Comparison of ENCODE assay signal across 27 cellular contexts in genomic region chr12:128567730-128568129, GRCh38.
"Had no signal": no experiment of that assay in that cellular context is flagged by ENCODE, and none has a peak within 500 bp of the region (broad histone marks: within the 10 kb centered on the region; RNA-seq: fewer than 3 reads in every experiment).

No MANE protein-coding gene starts in this region.

- H3K36me3 ChIP-seq: stomach, suprapubic skin, thoracic aorta, thyroid gland, tibial artery, tibial nerve, transverse colon, upper lobe of left lung, upper lobe of right lung, uterus, vagina had no signal

- H3K4me3 ChIP-seq: stomach, suprapubic skin, testis, thoracic aorta, thyroid gland, tibial artery, tibial nerve, transverse colon, upper lobe of left lung, upper lobe of right lung, uterus, vagina had no signal

- ATAC-seq: stimulated activated effector memory CD8-positive, alpha-beta T cell treated with anti-CD3 and anti-CD28 coated beads, Interleukin-12 subunit alpha, Interleukin-12 subunit beta, amount 100 ng/mL, for 72 hours; stimulated activated memory B cell treated with anti-CD40 and anti-IgM and Interleukin-4, amounts not matched to agents 10 μg/mL and 1 μg/mL and 100 μg/mL, for 72 hours; stimulated activated naive B cell treated with anti-CD40 and anti-IgM and Interleukin-4, amounts not matched to agents 10 μg/mL and 1 μg/mL and 100 μg/mL, for 72 hours; stimulated activated naive CD8-positive, alpha-beta T cell treated with anti-CD3 and anti-CD28 coated beads, Interleukin-15, amount 100 ng/mL, for 72 hours; stimulated activated naive CD8-positive, alpha-beta T cell treated with anti-CD3 and anti-CD28 coated beads, Interleukin-15, Interleukin-2, amounts not matched to agents 100 U/mL and 50 U/mL, for 24 hours; upper lobe of right lung had no signal

- H3K27me3 ChIP-seq: suprapubic skin, testis, thyroid gland, tibial artery, tibial nerve, transverse colon, upper lobe of left lung, upper lobe of right lung, uterus, vagina had no signal

- DNase-seq: stimulated activated CD4-positive, alpha-beta T cell treated with anti-CD3 and anti-CD28 coated beads, Interleukin-2, amount 100 ng/mL, for 48 hours; stimulated activated CD4-positive, alpha-beta T cell treated with anti-CD3 and anti-CD28 coated beads, Interleukin-4, amount 100 ng/mL, for 1 hour; stimulated activated CD4-positive, alpha-beta T cell treated with anti-CD3 and anti-CD28 coated beads, Interleukin-4, amount 100 ng/mL, for 24 hours; stimulated activated CD4-positive, alpha-beta T cell treated with anti-CD3 and anti-CD28 coated beads, Interleukin-4, amount 100 ng/mL, for 4 hours; stimulated activated CD8-positive, alpha-beta memory T cell treated with anti-CD3 and anti-CD28 coated beads, Interleukin-4, amount 100 ng/mL, for 48 hours; stimulated activated naive B cell treated with anti-CD40 and anti-IgM and Interleukin-4, amounts not matched to agents 10 μg/mL and 1 μg/mL and 100 μg/mL, for 72 hours; stimulated activated naive CD4-positive, alpha-beta T cell; stimulated activated naive CD4-positive, alpha-beta T cell treated with Interleukin-2 at 50 U/mL for 16 hours; stimulated activated naive CD8-positive, alpha-beta T cell treated with anti-CD3 and anti-CD28 coated beads, Interleukin-15, amount 100 ng/mL, for 72 hours; stimulated activated naive CD8-positive, alpha-beta T cell treated with anti-CD3 and anti-CD28 coated beads, Interleukin-15, Interleukin-2, amounts not matched to agents 100 U/mL and 50 U/mL, for 24 hours; stomach; substantia nigra; testis; thyroid gland; tibial artery; transverse colon; trophoblast cell; upper lobe of left lung; upper lobe of right lung; uterus had no signal

- H3K27ac ChIP-seq: stomach, suprapubic skin, testis, thoracic aorta, thyroid gland, tibial artery, tibial nerve, transverse colon, upper lobe of left lung, upper lobe of right lung, uterus, vagina had no signal

- FAIRE-seq: urothelium cell line had no signal

- H3K9me3 ChIP-seq: testis, thoracic aorta, thyroid gland, transverse colon, upper lobe of right lung, uterus, vagina had no signal

- H3K4me1 ChIP-seq: stomach, suprapubic skin, testis, thyroid gland, tibial artery, tibial nerve, upper lobe of left lung, upper lobe of right lung, uterus, vagina had no signal
